ENCODE assay signal across 9 cellular contexts in the genomic region with DNA sequence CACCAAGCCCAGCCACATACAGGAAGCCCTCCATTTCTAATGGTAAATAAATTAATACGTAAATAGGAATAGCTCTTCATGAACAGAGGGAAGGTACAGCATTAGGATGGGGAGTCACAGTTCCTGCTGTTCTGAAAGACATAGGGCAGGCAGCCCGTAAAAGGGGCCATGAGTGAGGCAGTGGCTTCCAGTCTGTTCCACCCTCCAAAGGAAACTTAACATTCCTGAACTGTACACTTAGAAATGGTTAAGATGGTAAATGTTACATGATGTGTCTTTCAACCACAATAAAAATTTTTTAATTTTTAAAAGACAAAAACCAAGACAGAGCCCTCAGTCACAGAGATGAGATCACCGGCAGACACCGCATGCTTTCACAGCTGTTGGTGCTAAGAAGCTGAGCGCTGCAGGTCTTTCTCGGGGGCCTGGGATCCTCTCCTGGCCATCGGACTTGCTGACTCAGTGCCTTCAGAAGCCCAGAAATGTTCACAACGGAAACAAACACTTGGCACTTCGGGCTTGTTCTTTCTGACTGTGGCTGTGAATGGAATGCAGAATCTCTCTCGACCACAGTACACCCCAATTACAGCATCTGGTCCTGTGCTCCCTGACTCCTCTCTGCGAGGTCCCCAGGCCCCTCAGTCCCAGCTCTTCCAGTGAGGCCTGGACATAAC. TPM values are rescaled to one million over a fixed set of nuclear protein-coding genes. Genes with fewer than 3 reads are reported as not detected.
DNase-seq lines count a peak whose midpoint lies in the region; ATAC-seq, FAIRE-seq and TF ChIP-seq lines count a peak whose summit lies in the region.
"Had no signal": no experiment of that assay in that cellular context is flagged by ENCODE, and none has a peak within 500 bp of the region (broad histone marks: within the 10 kb centered on the region; RNA-seq: fewer than 3 reads in every experiment).

No MANE protein-coding gene starts in this region.

- no peaks in the 10 kb centered on the region for H3K27me3 Mint-ChIP-seq in astrocyte (ENCODE audit: low read depth, unreplicated experiment)
- no peaks in the 10 kb centered on the region for H3K27me3 Mint-ChIP-seq in activated CD8-positive, alpha-beta T cell treated with anti-CD3 and anti-CD28 coated beads, Interleukin-2, amount 10 ng/mL, durations not matched to agents 7 days and 5 days (ENCODE audit: low read depth)

- H3K9me3 ChIP-seq in GM23248 (ENCODE audit: low read depth) (no peaks in the 10 kb centered on the region), astrocyte (ENCODE audit: insufficient read depth, low read depth, low read length) (no peaks in the 10 kb centered on the region)

- peak overlapping the region; percentile 71 for H3K27ac ChIP-seq in GM23248
- peak overlapping the region; percentile 94 for H3K27ac ChIP-seq in astrocyte (ENCODE audit: low read depth, low read length)
- peak overlapping the region in 17 of 21 experiments; percentile 23 to 80 (median 63) for H3K27ac ChIP-seq in skin epidermis

- in situ Hi-C loops in GM23248 (cut with MboI), result no loop called here

- H3K4me1 ChIP-seq in GM23248 (ENCODE audit: insufficient read depth), result peaks cover 14% of the 10 kb centered on the region
- peaks cover 31% of the 10 kb centered on the region for H3K4me1 ChIP-seq in astrocyte (ENCODE audit: insufficient read depth, low read length)

- no peak overlapping the region for H2AFZ ChIP-seq in GM23248
- no peak overlapping the region for H2AFZ ChIP-seq in astrocyte (ENCODE audit: low read depth, low read length)

- no peak for FAIRE-seq in astrocyte (lab: Jason Lieb, UNC)
- no peak for FAIRE-seq in GM12891 (lab: Jason Lieb, UNC)

- peak; percentile 92 for DNase-seq in GM23248
- peak; percentile 96 for DNase-seq in astrocyte (ENCODE audit: low read depth)
- DNase-seq in iris pigment epithelial cell (ENCODE audit: low read depth), result peak; percentile 100
- no peak for DNase-seq in activated CD8-positive, alpha-beta T cell treated with anti-CD3 and anti-CD28 coated beads, Interleukin-2, amount 10 ng/mL, durations not matched to agents 7 days and 5 days
- no peak for DNase-seq in GM12891 (ENCODE audit: insufficient read length, low spot score)
- DNase-seq in GDM1 (lab: John Stamatoyannopoulos, UW), result no peak
- DNase-seq: NK-92 treated with Interleukin-12 subunit alpha and Interleukin-12 subunit beta, amount 100 ng/mL, for 24 hours had no signal

- H3K36me3 ChIP-seq in GM23248 (ENCODE audit: low read depth) (peaks cover 9% of the 10 kb centered on the region; the same call in 1 of the 2 replicates), astrocyte (ENCODE audit: insufficient read depth, low read length) (peaks cover 7% of the 10 kb centered on the region)

- H3K27me3 ChIP-seq in GM23248 (replicated peaks; ENCODE audit: insufficient read depth) (no peaks in the 10 kb centered on the region), astrocyte (ENCODE audit: insufficient read depth, low read length) (no peaks in the 10 kb centered on the region)

- POLR2A ChIA-PET in activated CD8-positive, alpha-beta T cell treated with anti-CD3 and anti-CD28 coated beads, Interleukin-2, amount 10 ng/mL, durations not matched to agents 7 days and 5 days (lab: Charles Lee), result no interaction called here

- 30 to 44% methylated on average over 11 of the region's 11 CpGs for WGBS in GM23248 (ENCODE audit: low coverage in 1 of 2, low lambda C conversion rate in 2 of 2, missing lambda C conversion rate in 2 of 2), 2 experiments

- H3K27ac Mint-ChIP-seq in astrocyte (ENCODE audit: unreplicated experiment), result peak overlapping the region; percentile 99
- no peak overlapping the region for H3K27ac Mint-ChIP-seq in activated CD8-positive, alpha-beta T cell treated with anti-CD3 and anti-CD28 coated beads, Interleukin-2, amount 10 ng/mL, durations not matched to agents 7 days and 5 days

- no peak for TF ChIP-seq POLR2A in GM12891 (IDR thresholded peaks at IDR 0.05; ENCODE audit: low read depth, low read length)

- no peak for TF ChIP-seq CTCF in astrocyte (IDR thresholded peaks at IDR 0.05; ENCODE audit: insufficient read depth, low read depth, low read length)

- peaks cover 28% of the 10 kb centered on the region for H3K4me1 Mint-ChIP-seq in astrocyte (ENCODE audit: low read depth, unreplicated experiment)
- H3K4me1 Mint-ChIP-seq in activated CD8-positive, alpha-beta T cell treated with anti-CD3 and anti-CD28 coated beads, Interleukin-2, amount 10 ng/mL, durations not matched to agents 7 days and 5 days (ENCODE audit: low read depth), result peaks cover 18% of the 10 kb centered on the region

- peak overlapping the region; percentile 30; the same call in 1 of the 2 replicates for H3K9ac ChIP-seq in GM23248
- peak overlapping the region; percentile 74 for H3K9ac ChIP-seq in astrocyte (ENCODE audit: low read length)

- H4K20me1 ChIP-seq in GM23248 (ENCODE audit: insufficient read depth) (no peaks in the 10 kb centered on the region), astrocyte (ENCODE audit: insufficient read depth, low read length) (peaks cover 5% of the 10 kb centered on the region)

- peak overlapping the region; percentile 27 for H3K4me2 ChIP-seq in GM23248 (ENCODE audit: unreplicated experiment)
- H3K4me2 ChIP-seq in astrocyte (ENCODE audit: low read length), result peak overlapping the region; percentile 80

- H3K4me3 ChIP-seq in GM23248 (no peak overlapping the region), astrocyte (ENCODE audit: insufficient read depth, low read depth, low read length) (peak overlapping the region; percentile 9), skin epidermis (no peak overlapping the region)

- H3K36me3 Mint-ChIP-seq in astrocyte (ENCODE audit: low read depth, unreplicated experiment), result peaks cover 15% of the 10 kb centered on the region
- H3K36me3 Mint-ChIP-seq in activated CD8-positive, alpha-beta T cell treated with anti-CD3 and anti-CD28 coated beads, Interleukin-2, amount 10 ng/mL, durations not matched to agents 7 days and 5 days (ENCODE audit: low read depth), result peaks cover 27% of the 10 kb centered on the region

- CTCF ChIA-PET in activated CD8-positive, alpha-beta T cell treated with anti-CD3 and anti-CD28 coated beads, Interleukin-2, amount 10 ng/mL, durations not matched to agents 7 days and 5 days (lab: Charles Lee), result interaction anchor here (0.9 kb wide), 1 partner anchor 49 kb away, joined by 3 read pairs; no protein-coding TSS in a partner anchor

- H3K9me3 Mint-ChIP-seq in astrocyte (ENCODE audit: unreplicated experiment), result no peaks in the 10 kb centered on the region
- no peaks in the 10 kb centered on the region for H3K9me3 Mint-ChIP-seq in activated CD8-positive, alpha-beta T cell treated with anti-CD3 and anti-CD28 coated beads, Interleukin-2, amount 10 ng/mL, durations not matched to agents 7 days and 5 days (ENCODE audit: insufficient read depth)

- H3K4me3 Mint-ChIP-seq in astrocyte (ENCODE audit: unreplicated experiment), result peak overlapping the region; percentile 40
- no peak overlapping the region for H3K4me3 Mint-ChIP-seq in activated CD8-positive, alpha-beta T cell treated with anti-CD3 and anti-CD28 coated beads, Interleukin-2, amount 10 ng/mL, durations not matched to agents 7 days and 5 days

- peaks cover 20% of the 10 kb centered on the region for H3F3A ChIP-seq in GM23248 (ENCODE audit: insufficient read depth)

- no peak for ATAC-seq in activated CD8-positive, alpha-beta T cell treated with anti-CD3 and anti-CD28 coated beads, Interleukin-2, amount 10 ng/mL, durations not matched to agents 7 days and 5 days
- ATAC-seq in GM21381 (IDR thresholded peaks at IDR 0.05; ENCODE audit: unreplicated experiment), result no peak

- H3K9me2 ChIP-seq in GM23248 (ENCODE audit: insufficient read depth), result no peaks in the 10 kb centered on the region

- H3K79me2 ChIP-seq in GM23248 (ENCODE audit: insufficient read depth) (no peaks in the 10 kb centered on the region), astrocyte (ENCODE audit: insufficient read depth, low read length) (no peaks in the 10 kb centered on the region)

TF ChIP-seq in GM12891, 5 proteins besides CTCF, POLR2A, EP300 and RAD21:
- TF ChIP-seq PAX5 (IDR thresholded peaks at IDR 0.05; ENCODE audit: insufficient read depth, low read length, severe bottlenecking) (no peak), SPI1 (IDR thresholded peaks at IDR 0.05; ENCODE audit: low read depth, low read length) (no peak), POLR2AphosphoS5 (IDR thresholded peaks at IDR 0.05; ENCODE audit: low read depth, low read length) (no peak), TAF1 (IDR thresholded peaks at IDR 0.05; ENCODE audit: low read depth, low read length) (no peak)

RNA-seq across cellular contexts. Expression of a gene that starts 36.4 kb away (rescaled TPM):
- 3.1 and 9.0 TPM in 2 replicates for total RNA-seq in GM23248 (2014; rRNA removed; shearing (Covaris generic))
- polyA plus RNA-seq in GM23248 (2016; fragmentation: Nextera tagmentation; extraction: Ambion mirVana), result 23.4 and 28.6 TPM in 2 replicates
- total RNA-seq in astrocyte, result 35.1 and 36.8 TPM in 2 replicates
- 10 to 100 TPM; 34.1 to 35.5 TPM for total RNA-seq in activated CD8-positive, alpha-beta T cell treated with anti-CD3 and anti-CD28 coated beads, Interleukin-2, amount 10 ng/mL, durations not matched to agents 7 days and 5 days
- polyA plus RNA-seq in GM12891 (2012; ENCODE audit: low read depth, missing spikeins), result 29.1 TPM

Comparison
In these comparisons a context has a peak if more than half of its experiments do, and no peak if none do; other contexts are left out.
1. DNase-seq: peak in GM23248 (single experiment), astrocyte (single experiment) and iris pigment epithelial cell (single experiment); none in activated CD8-positive, alpha-beta T cell treated with anti-CD3 and anti-CD28 coated beads, Interleukin-2, amount 10 ng/mL, durations not matched to agents 7 days and 5 days (single experiment), GM12891 (single experiment) and GDM1 (single experiment).
2. Peak in every context shown above with its lines, with median percentiles within 50 percentile points of each other: H3K27ac ChIP-seq.